1 cellular context compared by ENCODE assay signal in genomic region chr17:37827905-37828304, GRCh38.
TF ChIP-seq lines count a peak whose summit lies in the region.

No MANE protein-coding gene starts in this region.

TF ChIP-seq in H1, 55 proteins besides CTCF, POLR2A, EP300 and RAD21:
- no peak for TF ChIP-seq CEBPB (IDR thresholded peaks at IDR 0.05; ENCODE audit: low read depth, low read length)
- no peak for TF ChIP-seq RFX5 (IDR thresholded peaks at IDR 0.05; ENCODE audit: borderline replicate concordance, low read depth, low read length)
- TF ChIP-seq KDM1A (IDR thresholded peaks at IDR 0.05; ENCODE audit: borderline replicate concordance, low read length): no peak
- no peak for TF ChIP-seq BACH1 (IDR thresholded peaks at IDR 0.05; ENCODE audit: low read length)
- no peak for TF ChIP-seq E2F6 (IDR thresholded peaks at IDR 0.05)
- no peak for TF ChIP-seq KDM4A (IDR thresholded peaks at IDR 0.05; ENCODE audit: low read depth, low read length, severe bottlenecking)
- TF ChIP-seq MAX (IDR thresholded peaks at IDR 0.05): no peak
- TF ChIP-seq ASH2L (IDR thresholded peaks at IDR 0.05; ENCODE audit: low read length): no peak
- TF ChIP-seq HDAC6 (IDR thresholded peaks at IDR 0.05; ENCODE audit: low read depth, low read length): no peak
- TF ChIP-seq RNF2 (IDR thresholded peaks at IDR 0.05; ENCODE audit: borderline replicate concordance, low read depth, low read length, missing control alignments, poor library complexity, severe bottlenecking): no peak
- TF ChIP-seq SAP30 (IDR thresholded peaks at IDR 0.05; ENCODE audit: insufficient read depth, insufficient replicate concordance, low read length): no peak
TF ChIP-seq in H1: peak in this region for 0.
